ENCODE assay signal across 1 cellular context in genomic region chr1:3320246-3321152, GRCh38.
TF ChIP-seq lines count a peak whose summit lies in the region.

No MANE protein-coding gene starts in this region.

TF ChIP-seq in HepG2, 621 proteins besides CTCF, POLR2A, EP300 and RAD21 (continued from another document and continues in another):
- TF ChIP-seq ZNF451 (CRISPR knock-in tag; IDR thresholded peaks at IDR 0.05) (peak; percentile 79; the same call in 1 of the 2 replicates), FOXK1 (CRISPR knock-in tag; IDR thresholded peaks at IDR 0.05; ENCODE audit: borderline replicate concordance, low read depth) (peak; percentile 87; the same call in 1 of the 2 replicates), ZNF337 (CRISPR knock-in tag; IDR thresholded peaks at IDR 0.05; ENCODE audit: borderline replicate concordance, low read depth) (0 out of 2 replicates have a peak, but pooled peaks have one; percentile 47), ZSCAN21 (CRISPR knock-in tag; IDR thresholded peaks at IDR 0.05; ENCODE audit: borderline replicate concordance) (peak; percentile 72; the same call in 1 of the 2 replicates), CBX5 (CRISPR knock-in tag; IDR thresholded peaks at IDR 0.05; ENCODE audit: borderline replicate concordance) (peak; percentile 95), JUNB (CRISPR knock-in tag; IDR thresholded peaks at IDR 0.05; ENCODE audit: borderline replicate concordance) (peak; percentile 86), FIP1L1 (IDR thresholded peaks at IDR 0.05; ENCODE audit: borderline replicate concordance, insufficient read depth, low read depth, low read length) (no peak), GLI4 (CRISPR knock-in tag; IDR thresholded peaks at IDR 0.05; ENCODE audit: borderline replicate concordance) (peak; percentile 89; the same call in 1 of the 2 replicates), ZNF276 (CRISPR knock-in tag; IDR thresholded peaks at IDR 0.05; ENCODE audit: low read depth) (no peak), ZKSCAN8 (CRISPR knock-in tag; IDR thresholded peaks at IDR 0.05; ENCODE audit: borderline replicate concordance) (peak; percentile 94), AFF4 (CRISPR knock-in tag; IDR thresholded peaks at IDR 0.05) (no peak; the same call in 1 of the 2 replicates), SP4 (CRISPR knock-in tag; IDR thresholded peaks at IDR 0.05) (peak; percentile 83), ARNTL (CRISPR knock-in tag; IDR thresholded peaks at IDR 0.05) (peak; percentile 97), ZNF761 (CRISPR knock-in tag; conservative IDR thresholded peaks at IDR 0.05) (peak; percentile 90), MAX (IDR thresholded peaks at IDR 0.05) (no peak), ATF1 (CRISPR knock-in tag; IDR thresholded peaks at IDR 0.05) (0 out of 2 replicates have a peak, but pooled peaks have one; percentile 35), ZNF598 (CRISPR knock-in tag; IDR thresholded peaks at IDR 0.05; ENCODE audit: borderline replicate concordance) (no peak; the same call in 1 of the 2 replicates), SIX1 (CRISPR knock-in tag; IDR thresholded peaks at IDR 0.05; ENCODE audit: borderline replicate concordance) (peak; percentile 80), GMEB2 (CRISPR knock-in tag; IDR thresholded peaks at IDR 0.05; ENCODE audit: low read depth) (no peak), ZNF20 (CRISPR knock-in tag; IDR thresholded peaks at IDR 0.05) (no peak), TAF15 (IDR thresholded peaks at IDR 0.05; ENCODE audit: low read depth, low read length, poor library complexity, severe bottlenecking) (no peak), TFDP1 (CRISPR knock-in tag; IDR thresholded peaks at IDR 0.05; ENCODE audit: borderline replicate concordance) (peak; percentile 36; the same call in 1 of the 2 replicates), ZZZ3 (CRISPR knock-in tag; IDR thresholded peaks at IDR 0.05; ENCODE audit: borderline replicate concordance) (peak; percentile 97), HMGXB3 (CRISPR knock-in tag; IDR thresholded peaks at IDR 0.05; ENCODE audit: borderline replicate concordance) (peak; percentile 93), ZSCAN29 (CRISPR knock-in tag; conservative IDR thresholded peaks at IDR 0.05) (peak; percentile 91; the same call in 1 of the 2 replicates), SMARCE1 (IDR thresholded peaks at IDR 0.05; ENCODE audit: borderline replicate concordance) (no peak), ZNF234 (CRISPR knock-in tag; conservative IDR thresholded peaks at IDR 0.05) (no peak), MED8 (CRISPR knock-in tag; IDR thresholded peaks at IDR 0.05; ENCODE audit: insufficient replicate concordance) (peak; percentile 97), SSRP1 (CRISPR knock-in tag; IDR thresholded peaks at IDR 0.05) (peak; percentile 60; the same call in 1 of the 2 replicates), NFIB (CRISPR knock-in tag; IDR thresholded peaks at IDR 0.05; ENCODE audit: borderline replicate concordance) (no peak), PRMT3 (CRISPR knock-in tag; IDR thresholded peaks at IDR 0.05; ENCODE audit: borderline replicate concordance, low read depth) (no peak), ZNF30 (CRISPR knock-in tag; IDR thresholded peaks at IDR 0.05) (no peak), GATAD1 (CRISPR knock-in tag; IDR thresholded peaks at IDR 0.05) (peak; percentile 77), ZNF333 (CRISPR knock-in tag; IDR thresholded peaks at IDR 0.05; ENCODE audit: borderline replicate concordance) (no peak), ZMYM3 (CRISPR knock-in tag; IDR thresholded peaks at IDR 0.05) (peak; percentile 77), BORCS8-MEF2B (CRISPR knock-in tag; IDR thresholded peaks at IDR 0.05) (peak; percentile 58; the same call in 1 of the 2 replicates), ATF4 (CRISPR knock-in tag; IDR thresholded peaks at IDR 0.05) (no peak), MBNL3 (CRISPR knock-in tag; conservative IDR thresholded peaks at IDR 0.05) (no peak), NONO (IDR thresholded peaks at IDR 0.05) (no peak), NONO (CRISPR knock-in tag; conservative IDR thresholded peaks at IDR 0.05) (peak; percentile 62; the same call in 1 of the 2 replicates), KMT2A (CRISPR knock-in tag; IDR thresholded peaks at IDR 0.05) (no peak)
- TF ChIP-seq, protein P1, sequence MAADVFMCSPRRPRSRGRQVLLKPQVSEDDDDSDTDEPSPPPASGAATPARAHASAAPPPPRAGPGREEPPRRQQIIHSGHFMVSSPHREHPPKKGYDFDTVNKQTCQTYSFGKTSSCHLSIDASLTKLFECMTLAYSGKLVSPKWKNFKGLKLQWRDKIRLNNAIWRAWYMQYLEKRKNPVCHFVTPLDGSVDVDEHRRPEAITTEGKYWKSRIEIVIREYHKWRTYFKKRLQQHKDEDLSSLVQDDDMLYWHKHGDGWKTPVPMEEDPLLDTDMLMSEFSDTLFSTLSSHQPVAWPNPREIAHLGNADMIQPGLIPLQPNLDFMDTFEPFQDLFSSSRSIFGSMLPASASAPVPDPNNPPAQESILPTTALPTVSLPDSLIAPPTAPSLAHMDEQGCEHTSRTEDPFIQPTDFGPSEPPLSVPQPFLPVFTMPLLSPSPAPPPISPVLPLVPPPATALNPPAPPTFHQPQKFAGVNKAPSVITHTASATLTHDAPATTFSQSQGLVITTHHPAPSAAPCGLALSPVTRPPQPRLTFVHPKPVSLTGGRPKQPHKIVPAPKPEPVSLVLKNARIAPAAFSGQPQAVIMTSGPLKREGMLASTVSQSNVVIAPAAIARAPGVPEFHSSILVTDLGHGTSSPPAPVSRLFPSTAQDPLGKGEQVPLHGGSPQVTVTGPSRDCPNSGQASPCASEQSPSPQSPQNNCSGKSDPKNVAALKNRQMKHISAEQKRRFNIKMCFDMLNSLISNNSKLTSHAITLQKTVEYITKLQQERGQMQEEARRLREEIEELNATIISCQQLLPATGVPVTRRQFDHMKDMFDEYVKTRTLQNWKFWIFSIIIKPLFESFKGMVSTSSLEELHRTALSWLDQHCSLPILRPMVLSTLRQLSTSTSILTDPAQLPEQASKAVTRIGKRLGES (CRISPR knock-in tag; IDR thresholded peaks at IDR 0.05; ENCODE audit: borderline replicate concordance), result no peak
- TF ChIP-seq, protein P2, sequence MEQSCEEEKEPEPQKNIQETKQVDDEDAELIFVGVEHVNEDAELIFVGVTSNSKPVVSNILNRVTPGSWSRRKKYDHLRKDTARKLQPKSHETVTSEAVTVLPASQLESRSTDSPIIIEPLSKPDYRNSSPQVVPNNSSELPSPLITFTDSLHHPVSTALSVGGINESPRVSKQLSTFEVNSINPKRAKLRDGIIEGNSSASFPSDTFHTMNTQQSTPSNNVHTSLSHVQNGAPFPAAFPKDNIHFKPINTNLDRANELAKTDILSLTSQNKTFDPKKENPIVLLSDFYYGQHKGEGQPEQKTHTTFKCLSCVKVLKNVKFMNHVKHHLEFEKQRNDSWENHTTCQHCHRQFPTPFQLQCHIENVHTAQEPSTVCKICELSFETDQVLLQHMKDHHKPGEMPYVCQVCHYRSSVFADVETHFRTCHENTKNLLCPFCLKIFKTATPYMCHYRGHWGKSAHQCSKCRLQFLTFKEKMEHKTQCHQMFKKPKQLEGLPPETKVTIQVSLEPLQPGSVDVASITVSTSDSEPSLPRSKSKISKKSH (CRISPR knock-in tag; IDR thresholded peaks at IDR 0.05; ENCODE audit: borderline replicate concordance), result peak; percentile 80; the same call in 1 of the 2 replicates
